In the genomic region with DNA sequence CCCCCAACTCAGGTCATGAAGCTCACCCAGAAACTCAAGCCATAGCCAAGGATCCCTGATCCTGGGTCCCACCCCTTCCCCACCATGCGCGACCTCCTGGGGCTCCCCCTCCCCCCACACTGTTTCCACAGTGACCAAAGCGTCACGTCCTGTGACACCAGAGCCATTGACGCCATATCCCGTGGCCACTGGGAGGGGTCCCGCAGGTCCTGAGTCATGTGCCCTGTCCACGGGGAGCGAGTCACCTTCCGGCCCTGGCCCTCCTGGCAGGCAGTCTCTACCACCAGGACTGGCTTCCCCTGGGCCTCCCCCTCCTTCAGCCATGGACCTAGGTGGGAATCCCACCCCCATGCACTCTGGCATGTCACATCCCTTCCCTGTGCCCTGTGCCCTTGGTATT, we compare ENCODE assay signal across 12 cellular contexts. TPM values are rescaled to one million over a fixed set of nuclear protein-coding genes. Genes with fewer than 3 reads are reported as not detected.
DNase-seq lines count a peak whose midpoint lies in the region; ATAC-seq and TF ChIP-seq lines count a peak whose summit lies in the region.
"Had no signal": no experiment of that assay in that cellular context is flagged by ENCODE, and none has a peak within 500 bp of the region (broad histone marks: within the 10 kb centered on the region; RNA-seq: fewer than 3 reads in every experiment).

No MANE protein-coding gene starts in this region.

- CTCF ChIA-PET in AG04450 (lab: Charles Lee), result no interaction called here

- peak; percentile 26 for DNase-seq in AG04450 (ENCODE audit: low read depth, low spot score)
- peak; percentile 4 for DNase-seq in OCI-M1 (lab: John Stamatoyannopoulos, UW)
- DNase-seq in epithelial cell of prostate (ENCODE audit: low read depth, low spot score), result no peak
- peak; percentile 48 for DNase-seq in myocyte (ENCODE audit: low read depth)
- no peak for DNase-seq in NCI-H1048 (lab: John Stamatoyannopoulos, UW)
- DNase-seq in stimulated activated naive CD4-positive, alpha-beta T cell treated with Interleukin-2 at 50 U/mL for 16 hours (lab: John Stamatoyannopoulos, UW), result no peak
- DNase-seq: CD4-positive, CD25-positive, alpha-beta regulatory T cell; NCI-H1417 treated with DMSO at 0.1 percent for 48 hours had no signal

- H3K27ac ChIP-seq in AG04450 (ENCODE audit: low read depth, low read length) (peak overlapping the region; percentile 21), epithelial cell of prostate (peak overlapping the region; percentile 94)

- TF ChIP-seq CTCF in AG04450 (IDR thresholded peaks at IDR 0.05; ENCODE audit: low read depth, low read length), result no peak

- no peak overlapping the region for H3K4me3 ChIP-seq in AG04450 (ENCODE audit: low read depth, low read length)

- ATAC-seq in HG03521 (IDR thresholded peaks at IDR 0.05; ENCODE audit: unreplicated experiment), result no peak
- no peak for ATAC-seq in HG03457 (IDR thresholded peaks at IDR 0.05; ENCODE audit: unreplicated experiment)
- ATAC-seq: stimulated activated memory B cell treated with anti-CD40 and anti-IgM and Interleukin-4, amounts not matched to agents 10 μg/mL and 1 μg/mL and 100 μg/mL, for 72 hours had no signal

- no peaks in the 10 kb centered on the region for H3K27me3 ChIP-seq in AG04450 (ENCODE audit: control insufficient read depth, insufficient read depth, low read length)

- H3K9me3 ChIP-seq in AG04450 (ENCODE audit: control insufficient read depth, insufficient read depth, low read length), result no peaks in the 10 kb centered on the region; the same call in 1 of the 2 replicates

- POLR2A ChIA-PET in AG04450 (lab: Yijun Ruan, JAX), result no interaction called here

RNA-seq across cellular contexts. Expression of gene SEMA3F, which starts 15.6 kb away (rescaled TPM):
- polyA plus RNA-seq in AG04450 (2011; rRNA removed), result 14.7 and 17.1 TPM in 2 replicates
- polyA minus RNA-seq in AG04450 (2011; rRNA and poly(A)+ RNA removed), result 21.5 and 27.8 TPM in 2 replicates
- total RNA-seq in myocyte, result 0.51 and 1.6 TPM in 2 replicates
- 0.58 TPM for polyA plus RNA-seq in myocyte (2012)
- polyA plus RNA-seq: CD4-positive, CD25-positive, alpha-beta regulatory T cell had no signal

RNA-seq across cellular contexts. Expression of gene GNAT1, which starts 20.7 kb away (rescaled TPM):
- not detected in 2 replicates for polyA plus RNA-seq in AG04450 (2011; rRNA removed)
- polyA minus RNA-seq in AG04450 (2011; rRNA and poly(A)+ RNA removed), result not detected in 2 replicates
- 1.9 and 4.4 TPM in 2 replicates for total RNA-seq in myocyte
- 0.06 TPM for polyA plus RNA-seq in myocyte (2012)
- total RNA-seq: activated T-helper 2 cell treated with anti-CD3 and anti-CD28 coated beads, Interferon-gamma antibody, Interleukin-2, Interleukin-4, amounts not matched to agents 10 μg/mL and 5 μg/mL and 100 μg/mL, durations not matched to agents 14 hours and 24 hours and 36 hours; CD4-positive, CD25-positive, alpha-beta regulatory T cell had no signal
- polyA plus RNA-seq: CD4-positive, CD25-positive, alpha-beta regulatory T cell had no signal

RNA-seq across cellular contexts. Expression of gene SLC38A3, which starts 34.4 kb away (rescaled TPM):
- 0.06 and 0.11 TPM in 2 replicates for polyA plus RNA-seq in AG04450 (2011; rRNA removed)
- polyA minus RNA-seq in AG04450 (2011; rRNA and poly(A)+ RNA removed), result not detected in 2 replicates
- 9.1 and 42.7 TPM in 2 replicates for total RNA-seq in myocyte
- polyA plus RNA-seq in myocyte (2012), result 0.92 TPM
- total RNA-seq: activated T-helper 2 cell treated with anti-CD3 and anti-CD28 coated beads, Interferon-gamma antibody, Interleukin-2, Interleukin-4, amounts not matched to agents 10 μg/mL and 5 μg/mL and 100 μg/mL, durations not matched to agents 14 hours and 24 hours and 36 hours; CD4-positive, CD25-positive, alpha-beta regulatory T cell had no signal
- polyA plus RNA-seq: CD4-positive, CD25-positive, alpha-beta regulatory T cell had no signal

Comparison
In these comparisons a context has a peak if more than half of its experiments do, and no peak if none do; other contexts are left out.
1. DNase-seq: peak in AG04450 (single experiment), OCI-M1 (single experiment) and myocyte (single experiment); none in epithelial cell of prostate (single experiment), NCI-H1048 (single experiment) and stimulated activated naive CD4-positive, alpha-beta T cell treated with Interleukin-2 at 50 U/mL for 16 hours (single experiment).